1 cellular context compared by ENCODE assay signal in genomic region chr22:42754658-42755057, GRCh38.
TF ChIP-seq lines count a peak whose summit lies in the region.

No MANE protein-coding gene starts in this region.

TF ChIP-seq in HepG2, 621 proteins besides CTCF, POLR2A, EP300 and RAD21 (continued from another document and continues in another):
- TF ChIP-seq ZNF687 (CRISPR knock-in tag; IDR thresholded peaks at IDR 0.05) (peak; percentile 56), MTA1 (CRISPR knock-in tag; IDR thresholded peaks at IDR 0.05; ENCODE audit: borderline replicate concordance) (peak; percentile 47; the same call in 1 of the 2 replicates), GRHL1 (CRISPR knock-in tag; conservative IDR thresholded peaks at IDR 0.05) (no peak), JARID2 (CRISPR knock-in tag; IDR thresholded peaks at IDR 0.05; ENCODE audit: insufficient replicate concordance) (no peak), TEAD3 (CRISPR knock-in tag; optimal IDR thresholded peaks at IDR 0.05; ENCODE audit: borderline replicate concordance) (peak; percentile 89), ADNP (CRISPR knock-in tag; IDR thresholded peaks at IDR 0.05) (no peak), SRSF4 (IDR thresholded peaks at IDR 0.05; ENCODE audit: low read depth, low read length, poor library complexity, severe bottlenecking) (no peak), AGO2 (optimal IDR thresholded peaks at IDR 0.05; ENCODE audit: low read depth, low read length) (no peak), PRPF4 (IDR thresholded peaks at IDR 0.05; ENCODE audit: low read depth, low read length, poor library complexity, severe bottlenecking) (no peak), GFI1 (CRISPR knock-in tag; IDR thresholded peaks at IDR 0.05; ENCODE audit: borderline replicate concordance) (peak; percentile 69), ZNF773 (CRISPR knock-in tag; IDR thresholded peaks at IDR 0.05; ENCODE audit: borderline replicate concordance) (no peak), ATAD3A (CRISPR knock-in tag; IDR thresholded peaks at IDR 0.05) (no peak), ZNF264 (CRISPR knock-in tag; IDR thresholded peaks at IDR 0.05) (no peak), PRDM4 (CRISPR knock-in tag; IDR thresholded peaks at IDR 0.05; ENCODE audit: borderline replicate concordance) (no peak), ZNF205 (CRISPR knock-in tag; IDR thresholded peaks at IDR 0.05) (peak; percentile 55; the same call in 1 of the 2 replicates), SRSF9 (IDR thresholded peaks at IDR 0.05; ENCODE audit: borderline replicate concordance, insufficient read depth, low read depth, low read length, poor library complexity, severe bottlenecking) (no peak), EHMT2 (IDR thresholded peaks at IDR 0.05; ENCODE audit: borderline replicate concordance, low read depth, low read length) (no peak), SSRP1 (CRISPR knock-in tag; IDR thresholded peaks at IDR 0.05) (no peak), NCOA2 (CRISPR knock-in tag; IDR thresholded peaks at IDR 0.05) (peak; percentile 56), SIN3A (IDR thresholded peaks at IDR 0.05; ENCODE audit: borderline replicate concordance, low read depth, low read length) (no peak), TRIM24 (CRISPR knock-in tag; IDR thresholded peaks at IDR 0.05) (no peak), ZNF670 (CRISPR knock-in tag; IDR thresholded peaks at IDR 0.05; ENCODE audit: borderline replicate concordance) (no peak), MEIS1 (CRISPR knock-in tag; IDR thresholded peaks at IDR 0.05; ENCODE audit: borderline replicate concordance) (no peak), ZIK1 (CRISPR knock-in tag; IDR thresholded peaks at IDR 0.05; ENCODE audit: borderline replicate concordance, low read depth) (no peak), NAIF1 (CRISPR knock-in tag; IDR thresholded peaks at IDR 0.05; ENCODE audit: borderline replicate concordance) (no peak), TSC22D2 (CRISPR knock-in tag; IDR thresholded peaks at IDR 0.05; ENCODE audit: borderline replicate concordance) (0 out of 2 replicates have a peak, but pooled peaks have one; percentile 31), ZNF317 (CRISPR knock-in tag; IDR thresholded peaks at IDR 0.05) (no peak), MAFG (CRISPR knock-in tag; IDR thresholded peaks at IDR 0.05) (no peak), ZFYVE20 (CRISPR knock-in tag; IDR thresholded peaks at IDR 0.05; ENCODE audit: borderline replicate concordance, low read depth) (no peak), ZNF580 (CRISPR knock-in tag; IDR thresholded peaks at IDR 0.05; ENCODE audit: borderline replicate concordance, low read depth) (no peak), NFE2 (CRISPR knock-in tag; IDR thresholded peaks at IDR 0.05) (peak; percentile 82; the same call in 1 of the 2 replicates), DDIT3 (CRISPR knock-in tag; IDR thresholded peaks at IDR 0.05) (no peak), ZZZ3 (CRISPR knock-in tag; IDR thresholded peaks at IDR 0.05; ENCODE audit: borderline replicate concordance) (no peak), MBNL3 (CRISPR knock-in tag; conservative IDR thresholded peaks at IDR 0.05) (no peak), SP5 (CRISPR knock-in tag; IDR thresholded peaks at IDR 0.05; ENCODE audit: borderline replicate concordance, low read depth) (0 out of 2 replicates have a peak, but pooled peaks have one; percentile 43), ZBTB21 (CRISPR knock-in tag; IDR thresholded peaks at IDR 0.05) (no peak), HCFC1 (IDR thresholded peaks at IDR 0.05; ENCODE audit: low read depth, low read length) (no peak), ZNF644 (CRISPR knock-in tag; IDR thresholded peaks at IDR 0.05; ENCODE audit: low read depth) (0 out of 2 replicates have a peak, but pooled peaks have one; percentile 34), XRCC5 (optimal IDR thresholded peaks at IDR 0.05; ENCODE audit: low read length) (peak; percentile 75)
- TF ChIP-seq, protein P1, sequence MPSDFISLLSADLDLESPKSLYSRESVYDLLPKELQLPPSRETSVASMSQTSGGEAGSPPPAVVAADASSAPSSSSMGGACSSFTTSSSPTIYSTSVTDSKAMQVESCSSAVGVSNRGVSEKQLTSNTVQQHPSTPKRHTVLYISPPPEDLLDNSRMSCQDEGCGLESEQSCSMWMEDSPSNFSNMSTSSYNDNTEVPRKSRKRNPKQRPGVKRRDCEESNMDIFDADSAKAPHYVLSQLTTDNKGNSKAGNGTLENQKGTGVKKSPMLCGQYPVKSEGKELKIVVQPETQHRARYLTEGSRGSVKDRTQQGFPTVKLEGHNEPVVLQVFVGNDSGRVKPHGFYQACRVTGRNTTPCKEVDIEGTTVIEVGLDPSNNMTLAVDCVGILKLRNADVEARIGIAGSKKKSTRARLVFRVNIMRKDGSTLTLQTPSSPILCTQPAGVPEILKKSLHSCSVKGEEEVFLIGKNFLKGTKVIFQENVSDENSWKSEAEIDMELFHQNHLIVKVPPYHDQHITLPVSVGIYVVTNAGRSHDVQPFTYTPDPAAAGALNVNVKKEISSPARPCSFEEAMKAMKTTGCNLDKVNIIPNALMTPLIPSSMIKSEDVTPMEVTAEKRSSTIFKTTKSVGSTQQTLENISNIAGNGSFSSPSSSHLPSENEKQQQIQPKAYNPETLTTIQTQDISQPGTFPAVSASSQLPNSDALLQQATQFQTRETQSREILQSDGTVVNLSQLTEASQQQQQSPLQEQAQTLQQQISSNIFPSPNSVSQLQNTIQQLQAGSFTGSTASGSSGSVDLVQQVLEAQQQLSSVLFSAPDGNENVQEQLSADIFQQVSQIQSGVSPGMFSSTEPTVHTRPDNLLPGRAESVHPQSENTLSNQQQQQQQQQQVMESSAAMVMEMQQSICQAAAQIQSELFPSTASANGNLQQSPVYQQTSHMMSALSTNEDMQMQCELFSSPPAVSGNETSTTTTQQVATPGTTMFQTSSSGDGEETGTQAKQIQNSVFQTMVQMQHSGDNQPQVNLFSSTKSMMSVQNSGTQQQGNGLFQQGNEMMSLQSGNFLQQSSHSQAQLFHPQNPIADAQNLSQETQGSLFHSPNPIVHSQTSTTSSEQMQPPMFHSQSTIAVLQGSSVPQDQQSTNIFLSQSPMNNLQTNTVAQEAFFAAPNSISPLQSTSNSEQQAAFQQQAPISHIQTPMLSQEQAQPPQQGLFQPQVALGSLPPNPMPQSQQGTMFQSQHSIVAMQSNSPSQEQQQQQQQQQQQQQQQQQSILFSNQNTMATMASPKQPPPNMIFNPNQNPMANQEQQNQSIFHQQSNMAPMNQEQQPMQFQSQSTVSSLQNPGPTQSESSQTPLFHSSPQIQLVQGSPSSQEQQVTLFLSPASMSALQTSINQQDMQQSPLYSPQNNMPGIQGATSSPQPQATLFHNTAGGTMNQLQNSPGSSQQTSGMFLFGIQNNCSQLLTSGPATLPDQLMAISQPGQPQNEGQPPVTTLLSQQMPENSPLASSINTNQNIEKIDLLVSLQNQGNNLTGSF (CRISPR knock-in tag; IDR thresholded peaks at IDR 0.05), result no peak
- TF ChIP-seq, protein P2, sequence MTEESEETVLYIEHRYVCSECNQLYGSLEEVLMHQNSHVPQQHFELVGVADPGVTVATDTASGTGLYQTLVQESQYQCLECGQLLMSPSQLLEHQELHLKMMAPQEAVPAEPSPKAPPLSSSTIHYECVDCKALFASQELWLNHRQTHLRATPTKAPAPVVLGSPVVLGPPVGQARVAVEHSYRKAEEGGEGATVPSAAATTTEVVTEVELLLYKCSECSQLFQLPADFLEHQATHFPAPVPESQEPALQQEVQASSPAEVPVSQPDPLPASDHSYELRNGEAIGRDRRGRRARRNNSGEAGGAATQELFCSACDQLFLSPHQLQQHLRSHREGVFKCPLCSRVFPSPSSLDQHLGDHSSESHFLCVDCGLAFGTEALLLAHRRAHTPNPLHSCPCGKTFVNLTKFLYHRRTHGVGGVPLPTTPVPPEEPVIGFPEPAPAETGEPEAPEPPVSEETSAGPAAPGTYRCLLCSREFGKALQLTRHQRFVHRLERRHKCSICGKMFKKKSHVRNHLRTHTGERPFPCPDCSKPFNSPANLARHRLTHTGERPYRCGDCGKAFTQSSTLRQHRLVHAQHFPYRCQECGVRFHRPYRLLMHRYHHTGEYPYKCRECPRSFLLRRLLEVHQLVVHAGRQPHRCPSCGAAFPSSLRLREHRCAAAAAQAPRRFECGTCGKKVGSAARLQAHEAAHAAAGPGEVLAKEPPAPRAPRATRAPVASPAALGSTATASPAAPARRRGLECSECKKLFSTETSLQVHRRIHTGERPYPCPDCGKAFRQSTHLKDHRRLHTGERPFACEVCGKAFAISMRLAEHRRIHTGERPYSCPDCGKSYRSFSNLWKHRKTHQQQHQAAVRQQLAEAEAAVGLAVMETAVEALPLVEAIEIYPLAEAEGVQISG (CRISPR knock-in tag; IDR thresholded peaks at IDR 0.05), result peak; percentile 47
- TF ChIP-seq, protein P3, sequence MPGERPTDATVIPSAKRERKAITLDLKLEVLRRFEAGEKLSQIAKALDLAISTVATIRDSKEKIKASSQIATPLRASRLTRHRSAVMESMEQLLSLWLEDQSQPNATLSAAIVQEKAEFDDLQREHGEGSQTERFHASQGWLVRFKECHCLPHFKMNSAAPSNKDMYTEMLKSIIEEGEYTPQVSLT (CRISPR knock-in tag; IDR thresholded peaks at IDR 0.05; ENCODE audit: borderline replicate concordance, low read depth), result no peak
- TF ChIP-seq, protein P4, sequence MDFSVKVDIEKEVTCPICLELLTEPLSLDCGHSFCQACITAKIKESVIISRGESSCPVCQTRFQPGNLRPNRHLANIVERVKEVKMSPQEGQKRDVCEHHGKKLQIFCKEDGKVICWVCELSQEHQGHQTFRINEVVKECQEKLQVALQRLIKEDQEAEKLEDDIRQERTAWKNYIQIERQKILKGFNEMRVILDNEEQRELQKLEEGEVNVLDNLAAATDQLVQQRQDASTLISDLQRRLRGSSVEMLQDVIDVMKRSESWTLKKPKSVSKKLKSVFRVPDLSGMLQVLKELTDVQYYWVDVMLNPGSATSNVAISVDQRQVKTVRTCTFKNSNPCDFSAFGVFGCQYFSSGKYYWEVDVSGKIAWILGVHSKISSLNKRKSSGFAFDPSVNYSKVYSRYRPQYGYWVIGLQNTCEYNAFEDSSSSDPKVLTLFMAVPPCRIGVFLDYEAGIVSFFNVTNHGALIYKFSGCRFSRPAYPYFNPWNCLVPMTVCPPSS (IDR thresholded peaks at IDR 0.05), result no peak
- TF ChIP-seq, protein P5, sequence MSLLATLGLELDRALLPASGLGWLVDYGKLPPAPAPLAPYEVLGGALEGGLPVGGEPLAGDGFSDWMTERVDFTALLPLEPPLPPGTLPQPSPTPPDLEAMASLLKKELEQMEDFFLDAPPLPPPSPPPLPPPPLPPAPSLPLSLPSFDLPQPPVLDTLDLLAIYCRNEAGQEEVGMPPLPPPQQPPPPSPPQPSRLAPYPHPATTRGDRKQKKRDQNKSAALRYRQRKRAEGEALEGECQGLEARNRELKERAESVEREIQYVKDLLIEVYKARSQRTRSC (CRISPR knock-in tag; IDR thresholded peaks at IDR 0.05; ENCODE audit: low read depth), result no peak
